8 cellular contexts compared by ENCODE assay signal in genomic region chr1:78619803-78620579, GRCh38. TPM values are rescaled to one million over a fixed set of nuclear protein-coding genes. Genes with fewer than 3 reads are reported as not detected.
DNase-seq lines count a peak whose midpoint lies in the region; ATAC-seq lines count a peak whose summit lies in the region.

Gene IFI44L, plus strand, starts transcription at chr1:78620448. Its CDS starts 7,468 bp downstream, at chr1:78627916.

- no peaks in the 10 kb centered on the region for H3K36me3 ChIP-seq in stomach smooth muscle (ENCODE audit: control insufficient read depth in 2 of 2, insufficient read depth in 2 of 2, low read length in 2 of 2)

- peak within 1 kb of the TSS; percentile 98 for H3K27ac Mint-ChIP-seq in activated CD4-positive, alpha-beta T cell treated with anti-CD3 and anti-CD28 coated beads, Interleukin-2, amount 10 ng/mL, durations not matched to agents 7 days and 5 days
- H3K27ac Mint-ChIP-seq in naive thymus-derived CD8-positive, alpha-beta T cell, result peak within 1 kb of the TSS; percentile 73 to 100 (median 89)

- peaks cover 9% of the 10 kb centered on the region for H3K4me1 ChIP-seq in stomach smooth muscle (ENCODE audit: control insufficient read depth, insufficient read depth, low read length)

- POLR2A ChIA-PET in activated CD4-positive, alpha-beta T cell treated with anti-CD3 and anti-CD28 coated beads, Interleukin-2, amount 10 ng/mL, durations not matched to agents 7 days and 5 days (lab: Charles Lee), result interaction anchor here (1.1 to 2.0 kb wide), 6 partner anchors 30 to 641 kb away, joined by 3 to 21 read pairs (median 6); partner anchors contain the start of genes DNAJB4, FUBP1 and IFI44
- POLR2A ChIA-PET in naive thymus-derived CD8-positive, alpha-beta T cell (lab: Charles Lee), result interaction anchor here (1.1 kb wide), 1 partner anchor 25 kb away, joined by 5 read pairs; no protein-coding TSS in a partner anchor

- H3K27ac ChIP-seq in stomach smooth muscle (ENCODE audit: low read length), result peak within 1 kb of the TSS; percentile 50

- ATAC-seq in GM19351 (IDR thresholded peaks at IDR 0.05; ENCODE audit: unreplicated experiment), result peak; percentile 29
- peak; percentile 40 for ATAC-seq in HG03460 (IDR thresholded peaks at IDR 0.05; ENCODE audit: unreplicated experiment)
- peak; percentile 42 to 59 for ATAC-seq in naive thymus-derived CD8-positive, alpha-beta T cell

- DNase-seq in activated CD4-positive, alpha-beta T cell treated with anti-CD3 and anti-CD28 coated beads, Interleukin-2, amount 10 ng/mL, durations not matched to agents 7 days and 5 days, result peak; percentile 84
- peak; percentile 29 for DNase-seq in effector CD4-positive, alpha-beta T cell
- peak; percentile 30 to 77 (median 56) for DNase-seq in naive thymus-derived CD8-positive, alpha-beta T cell
- DNase-seq in NCI-H345 (lab: John Stamatoyannopoulos, UW) (no peak), cortex of kidney (lab: John Stamatoyannopoulos, UW) (no peak)

- no peaks in the 10 kb centered on the region for H3K27me3 ChIP-seq in stomach smooth muscle (ENCODE audit: control insufficient read depth in 1 of 2, insufficient read depth in 2 of 2, low read length in 2 of 2)

- H3K4me3 ChIP-seq in stomach smooth muscle (ENCODE audit: low read length in 2 of 2), result peak within 1 kb of the TSS; percentile 50 to 64

- peaks cover 53% of the 10 kb centered on the region for H3K4me1 Mint-ChIP-seq in activated CD4-positive, alpha-beta T cell treated with anti-CD3 and anti-CD28 coated beads, Interleukin-2, amount 10 ng/mL, durations not matched to agents 7 days and 5 days
- peaks cover 24 to 62% (median 60%) of the 10 kb centered on the region in 4 donors for H3K4me1 Mint-ChIP-seq in naive thymus-derived CD8-positive, alpha-beta T cell

- peaks cover 43% of the 10 kb centered on the region for H3K36me3 Mint-ChIP-seq in activated CD4-positive, alpha-beta T cell treated with anti-CD3 and anti-CD28 coated beads, Interleukin-2, amount 10 ng/mL, durations not matched to agents 7 days and 5 days (ENCODE audit: low read depth)
- H3K36me3 Mint-ChIP-seq in naive thymus-derived CD8-positive, alpha-beta T cell, result peaks cover 0 to 20% (median 0%) of the 10 kb centered on the region in 3 donors

- H3K9me3 ChIP-seq in stomach smooth muscle (ENCODE audit: control insufficient read depth in 2 of 2, low read length in 2 of 2), result no peaks in the 10 kb centered on the region

- no peaks in the 10 kb centered on the region for H3K9me3 Mint-ChIP-seq in activated CD4-positive, alpha-beta T cell treated with anti-CD3 and anti-CD28 coated beads, Interleukin-2, amount 10 ng/mL, durations not matched to agents 7 days and 5 days
- H3K9me3 Mint-ChIP-seq in naive thymus-derived CD8-positive, alpha-beta T cell, result no peaks in the 10 kb centered on the region

- CTCF ChIA-PET in activated CD4-positive, alpha-beta T cell treated with anti-CD3 and anti-CD28 coated beads, Interleukin-2, amount 10 ng/mL, durations not matched to agents 7 days and 5 days (lab: Charles Lee), result interaction anchor here (0.6 to 1.9 kb wide), 8 partner anchors 9 to 1006 kb away, joined by 3 to 6 read pairs (median 4); partner anchors contain the start of gene IFI44

- H3K4me3 Mint-ChIP-seq in activated CD4-positive, alpha-beta T cell treated with anti-CD3 and anti-CD28 coated beads, Interleukin-2, amount 10 ng/mL, durations not matched to agents 7 days and 5 days, result peak within 1 kb of the TSS; percentile 100
- H3K4me3 Mint-ChIP-seq in naive thymus-derived CD8-positive, alpha-beta T cell, result peak within 1 kb of the TSS; percentile 68 to 100 (median 77)

- H3K27me3 Mint-ChIP-seq in activated CD4-positive, alpha-beta T cell treated with anti-CD3 and anti-CD28 coated beads, Interleukin-2, amount 10 ng/mL, durations not matched to agents 7 days and 5 days, result peaks cover 4% of the 10 kb centered on the region
- H3K27me3 Mint-ChIP-seq in naive thymus-derived CD8-positive, alpha-beta T cell, result no peaks in the 10 kb centered on the region

- peak within 1 kb of the TSS; percentile 56 to 62 for H3K9ac ChIP-seq in stomach smooth muscle (ENCODE audit: low read length in 2 of 2)

RNA-seq across cellular contexts. Expression of gene IFI44L, which starts in this region (rescaled TPM):
- total RNA-seq in activated CD4-positive, alpha-beta T cell treated with anti-CD3 and anti-CD28 coated beads, Interleukin-2, amount 10 ng/mL, durations not matched to agents 7 days and 5 days, result 100 to 1,000 TPM; 358 to 374 TPM
- total RNA-seq in naive thymus-derived CD8-positive, alpha-beta T cell, result under 1 TPM; 0.34 to 0.69 TPM
- polyA plus RNA-seq in naive thymus-derived CD8-positive, alpha-beta T cell, result 1 to 10 TPM; 2.2 to 7.0 (median 5.2) TPM

Comparison
In these comparisons a context has a peak if more than half of its experiments do, and no peak if none do; other contexts are left out.
1. RNA of gene IFI44L (total RNA-seq): 358 to 374 TPM in activated CD4-positive, alpha-beta T cell treated with anti-CD3 and anti-CD28 coated beads, Interleukin-2, amount 10 ng/mL, durations not matched to agents 7 days and 5 days; 0.34 to 0.69 TPM in naive thymus-derived CD8-positive, alpha-beta T cell; every median in the first group is over 100 times any median in the second.
2. DNase-seq: peak in activated CD4-positive, alpha-beta T cell treated with anti-CD3 and anti-CD28 coated beads, Interleukin-2, amount 10 ng/mL, durations not matched to agents 7 days and 5 days (single experiment), effector CD4-positive, alpha-beta T cell (single experiment) and naive thymus-derived CD8-positive, alpha-beta T cell (10 of 10); none in NCI-H345 (single experiment) and cortex of kidney (single experiment).
3. Peak in every context shown above with its lines, with median percentiles within 50 percentile points of each other: ATAC-seq.